16 cellular contexts compared by ENCODE assay signal in the genomic region with DNA sequence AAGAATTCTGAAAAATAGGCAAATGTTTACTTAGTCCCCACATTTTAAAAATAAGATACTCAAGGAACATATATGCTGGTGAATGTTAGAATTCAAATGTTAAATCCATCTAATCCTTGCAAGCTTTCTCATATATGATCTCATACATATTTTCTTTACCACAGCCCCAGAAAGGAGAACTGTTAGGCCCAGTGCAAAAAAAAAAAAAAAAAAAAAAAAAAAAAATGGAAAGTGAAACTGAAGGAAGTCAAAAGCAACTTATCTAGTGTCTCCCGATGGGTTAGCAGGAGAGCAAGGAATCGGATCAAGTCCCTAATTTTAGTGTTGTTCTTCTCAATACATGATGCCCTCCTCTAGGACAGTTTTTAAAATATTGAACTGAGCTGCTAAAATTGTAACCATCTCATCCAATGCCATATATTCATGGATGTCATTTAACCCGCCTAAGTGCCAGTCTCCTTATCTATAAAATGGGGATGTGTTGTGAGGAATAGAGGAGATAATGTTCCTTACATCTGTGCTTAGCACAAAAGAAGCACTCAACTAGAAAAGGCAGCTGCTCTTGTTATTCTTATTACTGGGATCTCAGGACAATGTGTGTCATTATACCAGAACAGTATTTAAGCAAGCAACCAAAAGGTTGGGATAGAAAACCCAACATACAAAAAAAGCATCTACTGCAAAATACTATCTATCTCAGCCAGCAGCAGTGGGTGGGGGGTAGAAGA.
DNase-seq lines count a peak whose midpoint lies in the region; ATAC-seq and TF ChIP-seq lines count a peak whose summit lies in the region.
"Had no signal": no experiment of that assay in that cellular context is flagged by ENCODE, and none has a peak within 500 bp of the region (broad histone marks: within the 10 kb centered on the region; RNA-seq: fewer than 3 reads in every experiment).

No MANE protein-coding gene starts in this region.

- in situ Hi-C loops in KBM-7 (cut with MboI; ENCODE audit: low pct_unique_long_range_greater_than_20kb, low sequenced_read_pairs) = no loop called here

- H3K4me3 Mint-ChIP-seq in activated CD8-positive, alpha-beta T cell treated with anti-CD3 and anti-CD28 coated beads for 36 hours = no peak overlapping the region
- H3K4me3 Mint-ChIP-seq: nephron progenitor cell had no signal

- H3K4me1 Mint-ChIP-seq in activated CD8-positive, alpha-beta T cell treated with anti-CD3 and anti-CD28 coated beads for 36 hours (ENCODE audit: low read depth) = no peaks in the 10 kb centered on the region

- peaks cover 4% of the 10 kb centered on the region for H3K27me3 Mint-ChIP-seq in activated CD8-positive, alpha-beta T cell treated with anti-CD3 and anti-CD28 coated beads for 36 hours

- H3K36me3 Mint-ChIP-seq in activated CD8-positive, alpha-beta T cell treated with anti-CD3 and anti-CD28 coated beads for 36 hours (ENCODE audit: low read depth) = no peaks in the 10 kb centered on the region

- POLR2A ChIA-PET in activated CD8-positive, alpha-beta T cell treated with anti-CD3 and anti-CD28 coated beads for 36 hours (lab: Charles Lee) = no interaction called here

- no peak for ATAC-seq in HG03460 (IDR thresholded peaks at IDR 0.05; ENCODE audit: unreplicated experiment)
- no peak for ATAC-seq in HG03135 (IDR thresholded peaks at IDR 0.05; ENCODE audit: unreplicated experiment)
- ATAC-seq in activated CD8-positive, alpha-beta T cell treated with anti-CD3 and anti-CD28 coated beads for 36 hours = no peak
- ATAC-seq: body of pancreas, left lobe of liver had no signal

- H3K27ac Mint-ChIP-seq in activated CD8-positive, alpha-beta T cell treated with anti-CD3 and anti-CD28 coated beads for 36 hours = no peak overlapping the region
- H3K27ac Mint-ChIP-seq: nephron progenitor cell had no signal

- H3K9me3 Mint-ChIP-seq in activated CD8-positive, alpha-beta T cell treated with anti-CD3 and anti-CD28 coated beads for 36 hours = no peaks in the 10 kb centered on the region

- DNase-seq in Ammon's horn (ENCODE audit: low spot score) = peak; percentile 59
- peak; percentile 11 for DNase-seq in KBM-7
- DNase-seq in cardiac fibroblast (ENCODE audit: low read depth in 2 of 2) = peak; percentile 19 to 41
- peak; percentile 73 for DNase-seq in medulla oblongata (ENCODE audit: extremely low spot score)
- no peak for DNase-seq in activated CD8-positive, alpha-beta T cell treated with anti-CD3 and anti-CD28 coated beads for 36 hours
- no peak for DNase-seq in NCI-H446 (lab: John Stamatoyannopoulos, UW)
- DNase-seq: activated gamma-delta T cell; body of pancreas; GDM1; NCI-H1694; nephron progenitor cell; stimulated activated naive CD4-positive, alpha-beta T cell treated with Interleukin-2 at 50 U/mL for 16 hours had no signal

- TF ChIP-seq CTCF in cardiac fibroblast (IDR thresholded peaks at IDR 0.05; ENCODE audit: low read depth, low read length) = no peak
- TF ChIP-seq CTCF in activated CD8-positive, alpha-beta T cell treated with anti-CD3 and anti-CD28 coated beads for 36 hours (IDR thresholded peaks at IDR 0.05) = no peak

- CTCF ChIA-PET in activated CD8-positive, alpha-beta T cell treated with anti-CD3 and anti-CD28 coated beads for 36 hours (lab: Charles Lee) = no interaction called here

- intact Hi-C loops in activated CD8-positive, alpha-beta T cell treated with anti-CD3 and anti-CD28 coated beads for 36 hours (cut with micrococcal nuclease) = no loop called here

- H3K4me3 ChIP-seq in cardiac fibroblast (replicated peaks in 1 of 2; ENCODE audit: low read depth in 2 of 2, low read length in 2 of 2) = no peak overlapping the region
- H3K4me3 ChIP-seq: body of pancreas, vagina had no signal

Comparison
In these comparisons a context has a peak if more than half of its experiments do, and no peak if none do; other contexts are left out.
1. DNase-seq: peak in Ammon's horn (single experiment), KBM-7 (single experiment), cardiac fibroblast (2 of 2) and medulla oblongata (single experiment); none in activated CD8-positive, alpha-beta T cell treated with anti-CD3 and anti-CD28 coated beads for 36 hours (single experiment) and NCI-H446 (0 of 2).